ENCODE assay signal across 11 cellular contexts in the genomic region with DNA sequence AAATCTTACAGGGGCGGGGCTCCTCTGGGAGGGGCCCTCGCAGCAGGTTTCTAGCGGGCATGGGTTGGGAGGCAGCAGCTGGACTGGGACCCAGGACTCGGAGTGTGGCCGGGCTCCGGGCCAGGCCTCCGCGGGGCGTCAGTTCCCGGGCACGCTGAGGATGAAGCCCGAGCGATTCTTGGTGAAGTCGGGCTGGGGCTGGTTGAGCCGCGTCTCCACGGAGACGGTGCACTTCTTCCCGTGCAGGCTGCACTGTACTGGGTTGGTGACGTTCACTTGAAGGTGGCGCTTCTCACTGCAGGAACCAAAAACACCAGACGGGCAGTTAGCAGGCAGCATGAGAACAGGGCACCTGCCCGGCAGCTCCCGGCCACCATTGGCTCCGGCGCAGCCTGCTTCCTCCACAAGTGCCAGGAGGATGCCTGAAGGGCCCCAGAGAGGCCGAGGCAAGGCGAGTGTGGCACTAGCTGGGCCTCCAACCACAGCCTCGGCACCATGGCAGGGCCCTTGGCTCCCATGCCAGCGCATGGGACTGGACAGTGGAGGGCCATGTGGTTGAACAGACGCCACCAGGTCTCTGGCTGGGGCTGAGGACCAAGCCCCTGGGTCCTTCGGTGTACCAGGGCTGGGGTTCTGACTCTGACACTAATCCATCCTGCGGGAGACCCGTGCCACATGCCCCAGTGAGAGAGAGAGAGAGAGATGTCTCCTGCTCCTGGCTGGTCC. TPM values are rescaled to one million over a fixed set of nuclear protein-coding genes. Genes with fewer than 3 reads are reported as not detected.
DNase-seq lines count a peak whose midpoint lies in the region; ATAC-seq and TF ChIP-seq lines count a peak whose summit lies in the region.
"Had no signal": no experiment of that assay in that cellular context is flagged by ENCODE, and none has a peak within 500 bp of the region (broad histone marks: within the 10 kb centered on the region; RNA-seq: fewer than 3 reads in every experiment).

No MANE protein-coding gene starts in this region.

- peak overlapping the region in 2 of 3 donors; percentile 74 to 83 for H3K9ac ChIP-seq in skeletal muscle tissue (ENCODE audit: low read depth in 1 of 3, low read length in 3 of 3)

- H3K4me1 ChIP-seq in skeletal muscle tissue (ENCODE audit: control insufficient read depth in 3 of 3, insufficient read depth in 3 of 3, low read length in 3 of 3), result peaks cover 29 to 48% (median 40%) of the 10 kb centered on the region in 3 donors

- H3K27me3 ChIP-seq in skeletal muscle tissue (ENCODE audit: control insufficient read depth in 3 of 3, insufficient read depth in 3 of 3, low read length in 3 of 3), result no peaks in the 10 kb centered on the region

- H3K27ac Mint-ChIP-seq in activated CD8-positive, alpha-beta memory T cell treated with anti-CD3 and anti-CD28 coated beads, Interleukin-2, amount 10 ng/mL, durations not matched to agents 7 days and 5 days, result no peak overlapping the region

- no peaks in the 10 kb centered on the region for H3K9me3 Mint-ChIP-seq in activated CD8-positive, alpha-beta memory T cell treated with anti-CD3 and anti-CD28 coated beads, Interleukin-2, amount 10 ng/mL, durations not matched to agents 7 days and 5 days (ENCODE audit: low read depth)
- H3K9me3 Mint-ChIP-seq: activated naive CD4-positive, alpha-beta T cell treated with anti-CD3 and anti-CD28 coated beads, Interleukin-2, amount 50 U/mL, for 24 hours had no signal

- H3K4me1 Mint-ChIP-seq in activated CD8-positive, alpha-beta memory T cell treated with anti-CD3 and anti-CD28 coated beads, Interleukin-2, amount 10 ng/mL, durations not matched to agents 7 days and 5 days, result peaks cover 22% of the 10 kb centered on the region

- peak; percentile 34 for ATAC-seq in activated CD8-positive, alpha-beta memory T cell treated with anti-CD3 and anti-CD28 coated beads, Interleukin-2, amount 10 ng/mL, durations not matched to agents 7 days and 5 days

- H3K9me3 ChIP-seq in skeletal muscle tissue (ENCODE audit: control insufficient read depth in 3 of 3, low read length in 3 of 3), result no peaks in the 10 kb centered on the region

- H3K27me3 Mint-ChIP-seq in activated CD8-positive, alpha-beta memory T cell treated with anti-CD3 and anti-CD28 coated beads, Interleukin-2, amount 10 ng/mL, durations not matched to agents 7 days and 5 days, result no peaks in the 10 kb centered on the region
- H3K27me3 Mint-ChIP-seq: activated naive CD4-positive, alpha-beta T cell treated with anti-CD3 and anti-CD28 coated beads, Interleukin-2, amount 50 U/mL, for 24 hours had no signal

- TF ChIP-seq CTCF in astrocyte of the spinal cord (IDR thresholded peaks at IDR 0.05; ENCODE audit: low read depth, low read length), result no peak

- no peak overlapping the region for H3K4me3 ChIP-seq in astrocyte of the spinal cord (ENCODE audit: low read depth, low read length)
- peak overlapping the region in 2 of 3 donors; percentile 49 to 65 for H3K4me3 ChIP-seq in skeletal muscle tissue (ENCODE audit: low read length in 3 of 3)

- peaks cover 2% of the 10 kb centered on the region for H3K36me3 Mint-ChIP-seq in activated CD8-positive, alpha-beta memory T cell treated with anti-CD3 and anti-CD28 coated beads, Interleukin-2, amount 10 ng/mL, durations not matched to agents 7 days and 5 days

- CTCF ChIA-PET in activated CD8-positive, alpha-beta memory T cell treated with anti-CD3 and anti-CD28 coated beads, Interleukin-2, amount 10 ng/mL, durations not matched to agents 7 days and 5 days (lab: Charles Lee), result interaction anchor here (2.0 kb wide), 1 partner anchor 32 kb away, joined by 4 read pairs; no protein-coding TSS in a partner anchor

- in situ Hi-C loops in astrocyte of the spinal cord (cut with HindIII; ENCODE audit: low sequenced_read_pairs), result no loop called here
- in situ Hi-C loops in KBM-7 (cut with MboI; ENCODE audit: low pct_unique_long_range_greater_than_20kb, low sequenced_read_pairs), result loop anchor here (25.0 kb wide), 1 partner anchor 268 kb away; no protein-coding TSS in a partner anchor

- no peak for DNase-seq in activated CD8-positive, alpha-beta memory T cell treated with anti-CD3 and anti-CD28 coated beads, Interleukin-2, amount 10 ng/mL, durations not matched to agents 7 days and 5 days
- no peak for DNase-seq in activated CD8-positive, alpha-beta memory T cell treated with anti-CD3 and anti-CD28 coated beads, Interleukin-2, amount 50 U/mL, for 48 hours
- peak; percentile 82 for DNase-seq in NCI-H2171 treated with DMSO at 0.1 percent for 48 hours (lab: John Stamatoyannopoulos, UW)
- peak; percentile 42 for DNase-seq in astrocyte of the spinal cord (ENCODE audit: low read depth, low spot score)
- no peak for DNase-seq in stimulated activated CD4-positive, alpha-beta T cell treated with anti-CD3 and anti-CD28 coated beads, Interleukin-12 subunit alpha, Interleukin-12 subunit beta, amount 100 ng/mL, for 4 hours
- DNase-seq in HK-2 (ENCODE audit: unreplicated experiment), result no peak
- DNase-seq in KBM-7, result no peak
- DNase-seq: NCI-H774 had no signal

- H3K36me3 ChIP-seq in skeletal muscle tissue (ENCODE audit: control insufficient read depth in 3 of 3, insufficient read depth in 3 of 3, low read length in 3 of 3), result peaks cover 0 to 6% (median 4%) of the 10 kb centered on the region in 3 donors

- peak overlapping the region; percentile 22 for H3K4me3 Mint-ChIP-seq in activated CD8-positive, alpha-beta memory T cell treated with anti-CD3 and anti-CD28 coated beads, Interleukin-2, amount 10 ng/mL, durations not matched to agents 7 days and 5 days
- H3K4me3 Mint-ChIP-seq: activated naive CD4-positive, alpha-beta T cell treated with anti-CD3 and anti-CD28 coated beads, Interleukin-2, amount 50 U/mL, for 24 hours had no signal

- peak overlapping the region; percentile 96 for H3K27ac ChIP-seq in skeletal muscle tissue (ENCODE audit: low read depth, low read length)
- H3K27ac ChIP-seq: VCaP had no signal

RNA-seq across cellular contexts. Expression of a gene that starts 8.0 kb away (rescaled TPM):
- 1 to 10 TPM; 3.3 to 3.5 TPM for total RNA-seq in activated CD8-positive, alpha-beta memory T cell treated with anti-CD3 and anti-CD28 coated beads, Interleukin-2, amount 10 ng/mL, durations not matched to agents 7 days and 5 days
- total RNA-seq in skeletal muscle tissue, result 6.3 TPM

RNA-seq across cellular contexts. Expression of a gene that starts 50.5 kb away (rescaled TPM):
- total RNA-seq in activated CD8-positive, alpha-beta memory T cell treated with anti-CD3 and anti-CD28 coated beads, Interleukin-2, amount 10 ng/mL, durations not matched to agents 7 days and 5 days, result 100 to 1,000 TPM; 110 to 139 TPM
- total RNA-seq in skeletal muscle tissue, result 73.1 TPM

Comparison
In these comparisons a context has a peak if more than half of its experiments do, and no peak if none do; other contexts are left out.
1. DNase-seq: peak in NCI-H2171 treated with DMSO at 0.1 percent for 48 hours (single experiment) and astrocyte of the spinal cord (single experiment); none in activated CD8-positive, alpha-beta memory T cell treated with anti-CD3 and anti-CD28 coated beads, Interleukin-2, amount 10 ng/mL, durations not matched to agents 7 days and 5 days (single experiment), activated CD8-positive, alpha-beta memory T cell treated with anti-CD3 and anti-CD28 coated beads, Interleukin-2, amount 50 U/mL, for 48 hours (single experiment), stimulated activated CD4-positive, alpha-beta T cell treated with anti-CD3 and anti-CD28 coated beads, Interleukin-12 subunit alpha, Interleukin-12 subunit beta, amount 100 ng/mL, for 4 hours (single experiment), HK-2 (single experiment) and KBM-7 (single experiment).